8 cellular contexts compared by ENCODE assay signal in genomic region chr1:108590436-108590835, GRCh38. TPM values are rescaled to one million over a fixed set of nuclear protein-coding genes. Genes with fewer than 3 reads are reported as not detected.
A peak's percentile ranks its signal among the peaks of the same experiment; 100 is the strongest.
DNase-seq lines count a peak whose midpoint lies in the region; ATAC-seq, FAIRE-seq and TF ChIP-seq lines count a peak whose summit lies in the region.

No MANE protein-coding gene starts in this region.

- H3K36me3 ChIP-seq in effector memory CD4-positive, alpha-beta T cell (ENCODE audit: control insufficient read depth, insufficient read depth, low read length), result no peaks in the 10 kb centered on the region
- H3K36me3 ChIP-seq in mesodermal cell (ENCODE audit: control insufficient read depth, insufficient read depth, low read length), result no peaks in the 10 kb centered on the region

- POLR2A ChIA-PET in A549 (lab: Yijun Ruan, JAX), result no interaction called here

- TF ChIP-seq EP300 in A549 (IDR thresholded peaks at IDR 0.05), result no peak

- CTCF ChIA-PET in A549 (lab: Yijun Ruan, JAX), result no interaction called here

- no peak overlapping the region for H3K4me3 ChIP-seq in A549
- no peak overlapping the region for H3K4me3 ChIP-seq in effector memory CD4-positive, alpha-beta T cell (ENCODE audit: insufficient read depth, low read depth, low read length, poor library complexity, severe bottlenecking)
- H3K4me3 ChIP-seq in mesodermal cell (ENCODE audit: extremely low read depth, insufficient read depth, low read length, poor library complexity, severe bottlenecking), result no peak overlapping the region

- H3K9me3 ChIP-seq in A549 (no peaks in the 10 kb centered on the region), mesodermal cell (ENCODE audit: control insufficient read depth, low read length) (no peaks in the 10 kb centered on the region)
- H3K9me3 ChIP-seq in effector memory CD4-positive, alpha-beta T cell (ENCODE audit: control insufficient read depth, low read length), result no peaks in the 10 kb centered on the region

- no peak for TF ChIP-seq RAD21 in A549 (conservative IDR thresholded peaks at IDR 0.05 in 1 of 2, IDR thresholded peaks at IDR 0.05 in 1 of 2)

- H3K27me3 ChIP-seq in effector memory CD4-positive, alpha-beta T cell (replicated peaks; ENCODE audit: control insufficient read depth, insufficient read depth, low read length, poor library complexity, severe bottlenecking), result no peaks in the 10 kb centered on the region

- H3K4me1 ChIP-seq in A549 (peaks cover 43% of the 10 kb centered on the region), mesodermal cell (ENCODE audit: control insufficient read depth, insufficient read depth, low read length, poor library complexity, severe bottlenecking) (peaks cover 13% of the 10 kb centered on the region)
- peaks cover 27% of the 10 kb centered on the region for H3K4me1 ChIP-seq in effector memory CD4-positive, alpha-beta T cell (ENCODE audit: control insufficient read depth, insufficient read depth, low read length, poor library complexity, severe bottlenecking)

- TF ChIP-seq POLR2A in A549 (IDR thresholded peaks at IDR 0.05; ENCODE audit: low read length), result no peak

- H3K27ac ChIP-seq in A549 (peak overlapping the region in 1 of 2 experiments; percentile 63; a peak in 4 of 6 replicates), mesodermal cell (ENCODE audit: low read depth, low read length, severe bottlenecking) (peak overlapping the region; percentile 20)
- peak overlapping the region; percentile 70 for H3K27ac ChIP-seq in effector memory CD4-positive, alpha-beta T cell (ENCODE audit: insufficient read depth, low read length, poor library complexity, severe bottlenecking)

- DNase-seq in A549 (ENCODE audit: low read depth in 1 of 2, low spot score in 1 of 2), result no peak
- DNase-seq in M059J (ENCODE audit: low read depth), result peak; percentile 73
- no peak for DNase-seq in effector memory CD4-positive, alpha-beta T cell
- no peak for DNase-seq in SIG-M5 treated with dmso at 0.1 percent for 504 hours (lab: John Stamatoyannopoulos, UW; ENCODE audit: unreplicated experiment)
- DNase-seq in NCI-H146 (lab: John Stamatoyannopoulos, UW), result no peak
- DNase-seq in hypothalamus (lab: John Stamatoyannopoulos, UW), result no peak
- DNase-seq in kidney tubule cell (ENCODE audit: low spot score), result no peak

- no peak for ATAC-seq in A549

- WGBS in A549 (ENCODE audit: missing lambda C conversion rate), result 66% methylated on average over 2 of the region's 2 CpGs
- WGBS in mesodermal cell (ENCODE audit: insufficient coverage in 2 of 2), 2 experiments, result 100% methylated on average over 1 of the region's 2 CpGs; no CpG with 5 or more reads in 1 of the 2 experiments

- no peak for TF ChIP-seq CTCF in A549 (IDR thresholded peaks at IDR 0.05)

- peak overlapping the region; percentile 50 for H3K4me2 ChIP-seq in A549

- no peak for FAIRE-seq in A549 (lab: Jason Lieb, UNC)

TF ChIP-seq in A549, 52 proteins besides CTCF, POLR2A, EP300 and RAD21:
- no peak for TF ChIP-seq HOXA7 (CRISPR knock-in tag; IDR thresholded peaks at IDR 0.05)
- no peak for TF ChIP-seq HOXB5 (CRISPR knock-in tag; IDR thresholded peaks at IDR 0.05)
- TF ChIP-seq MAZ (IDR thresholded peaks at IDR 0.05; ENCODE audit: borderline replicate concordance, low read depth, low read length), result no peak
- TF ChIP-seq NR3C1 (IDR thresholded peaks at IDR 0.05), result no peak
- TF ChIP-seq GATA3 (IDR thresholded peaks at IDR 0.05; ENCODE audit: borderline replicate concordance), result no peak
- TF ChIP-seq MAX (IDR thresholded peaks at IDR 0.05), result no peak
- no peak for TF ChIP-seq TP53 (CRISPR knock-in tag; IDR thresholded peaks at IDR 0.05)
- no peak for TF ChIP-seq FOSB (CRISPR knock-in tag; IDR thresholded peaks at IDR 0.05)
- no peak for TF ChIP-seq BHLHE40 (IDR thresholded peaks at IDR 0.05; ENCODE audit: low read depth, low read length)
- TF ChIP-seq RCOR1 (IDR thresholded peaks at IDR 0.05; ENCODE audit: low read depth, low read length), result no peak
- TF ChIP-seq JUNB (IDR thresholded peaks at IDR 0.05), result no peak
- TF ChIP-seq NFE2L2 (conservative IDR thresholded peaks at IDR 0.05; ENCODE audit: low read length), result no peak
- TF ChIP-seq CHD4 (IDR thresholded peaks at IDR 0.05; ENCODE audit: borderline replicate concordance), result no peak
- no peak for TF ChIP-seq EHF (CRISPR knock-in tag; IDR thresholded peaks at IDR 0.05)
- no peak for TF ChIP-seq SREBF2 (IDR thresholded peaks at IDR 0.05)
- no peak for TF ChIP-seq JUN (IDR thresholded peaks at IDR 0.05)

RNA-seq across cellular contexts. Expression of gene EEIG2, which starts 30.5 kb away (rescaled TPM):
- 7.4 and 7.9 TPM in 2 replicates for polyA plus RNA-seq in A549 (2011; rRNA removed)
- polyA plus RNA-seq in A549 (2012; cell fraction: cytosol; rRNA removed), result 1.9 and 2.2 TPM in 2 replicates
- polyA plus RNA-seq in A549 (2012; cell fraction: nucleus; rRNA removed), result 1.3 and 2.0 TPM in 2 replicates
- polyA plus RNA-seq in A549 (2017; fragmentation: RNase III; extraction: RNeasy Plus Mini Kit Qiagen cat#74134 plus additional on column Dnase treatment), result 4.9 to 5.3 TPM (median 5.2 TPM) in 3 replicates
- polyA minus RNA-seq in A549 (2011; rRNA and poly(A)+ RNA removed), result 5.0 and 5.1 TPM in 2 replicates
- total RNA-seq in M059J (2014; rRNA removed; shearing (Covaris generic)), result 12.6 and 15.4 TPM in 2 replicates
- polyA plus RNA-seq in mesodermal cell (2013, experiment 1 of 2), result 12.9 TPM
- 12.0 TPM for polyA plus RNA-seq in mesodermal cell (2013, experiment 2 of 2)
